Comparison of ENCODE assay signal across 20 cellular contexts in the genomic region with DNA sequence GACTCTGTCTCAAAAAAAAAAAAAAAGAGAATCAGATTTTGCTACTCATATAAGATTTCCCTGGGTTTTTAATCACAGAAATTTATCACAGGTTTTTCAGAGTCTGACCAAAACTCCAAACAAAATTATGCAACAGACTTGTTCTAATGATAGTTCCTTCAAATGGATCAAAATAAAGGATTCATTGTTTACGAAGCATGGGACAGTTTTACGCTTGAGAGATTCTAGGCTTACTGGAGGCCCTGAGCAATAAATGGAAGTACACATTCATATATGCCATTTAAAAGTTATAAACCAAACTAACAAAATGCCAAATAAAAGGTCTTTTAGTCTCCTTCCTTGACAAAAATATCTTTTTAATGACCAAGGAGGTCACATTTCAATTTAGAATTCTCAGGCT.
"Had no signal": no experiment of that assay in that cellular context is flagged by ENCODE, and none has a peak within 500 bp of the region (broad histone marks: within the 10 kb centered on the region; RNA-seq: fewer than 3 reads in every experiment).

No MANE protein-coding gene starts in this region.

- ATAC-seq: foreskin keratinocyte; left ventricle myocardium superior; lower lobe of right lung; natural killer cell; stimulated activated effector memory CD8-positive, alpha-beta T cell treated with anti-CD3 and anti-CD28 coated beads, Interleukin-12 subunit alpha, Interleukin-12 subunit beta, amount 100 ng/mL, for 72 hours had no signal

- DNase-seq: dermis blood vessel endothelial cell; effector memory CD4-positive, alpha-beta T cell; foreskin keratinocyte; head of caudate nucleus; left ventricle myocardium superior; lower lobe of right lung; natural killer cell; occipital lobe; ovary; sigmoid colon; stimulated activated CD4-positive, alpha-beta T cell treated with anti-CD3 and anti-CD28 coated beads, Interleukin-2, amount 100 ng/mL, for 24 hours; stimulated activated CD4-positive, alpha-beta T cell treated with anti-CD3 and anti-CD28 coated beads, Interleukin-4, amount 100 ng/mL, for 24 hours; stimulated activated naive CD4-positive, alpha-beta T cell treated with Interleukin-2 at 50 U/mL for 16 hours; stomach; thyroid gland; trophoblast cell had no signal

- H3K4me3 ChIP-seq: coronary artery, lower lobe of right lung, ovary, right atrium auricular region, sigmoid colon, stomach, thyroid gland, vagina had no signal
